ENCODE assay signal across 21 cellular contexts in the genomic region with DNA sequence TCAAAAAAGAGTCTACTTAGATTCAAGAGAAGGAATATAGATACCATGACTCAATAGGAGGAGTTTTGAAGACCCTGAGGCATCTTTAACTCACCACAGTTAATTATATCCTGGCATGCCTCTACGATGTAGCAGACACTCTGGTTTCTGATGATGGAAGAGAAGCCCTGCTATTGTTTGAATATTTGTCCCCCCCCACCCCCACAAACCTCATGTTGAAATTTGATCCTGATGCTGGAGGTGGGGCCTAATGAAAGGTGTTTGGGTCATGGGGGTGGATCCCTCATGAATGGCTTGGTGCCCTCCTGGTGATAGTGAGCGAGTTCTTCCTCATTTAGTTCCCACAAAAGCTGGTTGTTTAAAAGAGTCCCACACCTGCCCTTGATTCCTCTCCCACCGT.
DNase-seq lines count a peak whose midpoint lies in the region; ATAC-seq, FAIRE-seq and TF ChIP-seq lines count a peak whose summit lies in the region.
"Had no signal": no experiment of that assay in that cellular context is flagged by ENCODE, and none has a peak within 500 bp of the region (broad histone marks: within the 10 kb centered on the region; RNA-seq: fewer than 3 reads in every experiment).

No MANE protein-coding gene starts in this region.

- H3K4me3 ChIP-seq in GM23338: no peak overlapping the region
- H3K4me3 ChIP-seq in keratinocyte (ENCODE audit: control insufficient read depth in 2 of 3, extremely low read depth in 1 of 3, insufficient read depth in 2 of 3, low read depth in 1 of 3, low read length in 3 of 3): no peak overlapping the region
- H3K4me3 ChIP-seq in mesenchymal stem cell (ENCODE audit: insufficient read depth in 1 of 2, low read depth in 1 of 2, low read length in 2 of 2): no peak overlapping the region
- no peak overlapping the region for H3K4me3 ChIP-seq in aorta (ENCODE audit: low read length in 2 of 2)
- H3K4me3 ChIP-seq: colonic mucosa, K562, testis had no signal

- 18% methylated on average over 2 of the region's 3 CpGs for WGBS in mesenchymal stem cell
- 35 to 44% methylated on average over 3 of the region's 3 CpGs for WGBS in aorta, 2 donors

- H3K27me3 Mint-ChIP-seq in GM23338 (ENCODE audit: insufficient read depth, low read depth, poor library complexity): peaks cover 1% of the 10 kb centered on the region

- H3K79me2 ChIP-seq in GM23338 (replicated peaks; ENCODE audit: insufficient read depth) (no peaks in the 10 kb centered on the region), keratinocyte (ENCODE audit: control insufficient read depth, insufficient read depth, low read length) (no peaks in the 10 kb centered on the region)

- H3K4me1 ChIP-seq in GM23338 (ENCODE audit: insufficient read depth) (peaks cover 13% of the 10 kb centered on the region), keratinocyte (ENCODE audit: control insufficient read depth, extremely low read depth, insufficient read depth, low read length) (peaks cover 14% of the 10 kb centered on the region), mesenchymal stem cell (ENCODE audit: control insufficient read depth, insufficient read depth, low read depth, low read length) (no peaks in the 10 kb centered on the region), aorta (ENCODE audit: control insufficient read depth in 1 of 2, insufficient read depth in 2 of 2, low read length in 2 of 2) (no peaks in the 10 kb centered on the region)
- H3K4me1 ChIP-seq: colonic mucosa, testis had no signal

- H3K14ac ChIP-seq in mesenchymal stem cell (ENCODE audit: low read length in 2 of 2): no peak overlapping the region

- H3K27me3 ChIP-seq in GM23338 (ENCODE audit: insufficient read depth) (no peaks in the 10 kb centered on the region), keratinocyte (ENCODE audit: control insufficient read depth, extremely low read depth, insufficient read depth, low read length) (peaks cover 4% of the 10 kb centered on the region), mesenchymal stem cell (ENCODE audit: control insufficient read depth in 1 of 2, insufficient read depth in 1 of 2, low read length in 2 of 2) (peaks cover 24 to 29% of the 10 kb centered on the region in 2 experiments), aorta (ENCODE audit: control insufficient read depth in 1 of 2, insufficient read depth in 2 of 2, low read length in 1 of 2) (no peaks in the 10 kb centered on the region)
- H3K27me3 ChIP-seq: colonic mucosa, testis had no signal

- peak; percentile 75 for FAIRE-seq in keratinocyte (lab: Jason Lieb, UNC)
- FAIRE-seq: endometrium, K562 had no signal

- TF ChIP-seq CTCF in GM23338 (conservative IDR thresholded peaks at IDR 0.05; ENCODE audit: low read depth in 2 of 2) (no peak), keratinocyte (optimal IDR thresholded peaks at IDR 0.05 in 1 of 3, IDR thresholded peaks at IDR 0.05 in 1 of 3, conservative IDR thresholded peaks at IDR 0.05 in 1 of 3; ENCODE audit: extremely low read depth in 1 of 3, insufficient read depth in 2 of 3, low read length in 3 of 3) (no peak)

- peak; percentile 29 for DNase-seq in GM23338 (ENCODE audit: low spot score)
- peak; percentile 88 for DNase-seq in NCI-H146 treated with DMSO at 0.1 percent for 48 hours (lab: John Stamatoyannopoulos, UW; ENCODE audit: unreplicated experiment)
- DNase-seq in T1000 (lab: John Stamatoyannopoulos, UW): peak; percentile 19
- peak; percentile 11 for DNase-seq in keratinocyte (ENCODE audit: low read depth, low spot score)
- DNase-seq in head of caudate nucleus: no peak
- no peak for DNase-seq in mesenchymal stem cell
- no peak for DNase-seq in aorta
- DNase-seq: activated T-cell treated with anti-CD3 and anti-CD28 coated beads, Interleukin-2, amount 50 U/mL, for 72 hours; AML-193; colonic mucosa; hippocampal formation; left cardiac atrium; NCI-H2227 treated with DMSO at 0.1 percent for 48 hours; T-helper 2 cell; testis had no signal

- H3K9me1 ChIP-seq in keratinocyte (ENCODE audit: control insufficient read depth, extremely low read depth, insufficient read depth, low read length): no peaks in the 10 kb centered on the region

- no peak overlapping the region for H2BK5ac ChIP-seq in mesenchymal stem cell (ENCODE audit: low read depth, low read length, poor library complexity, severe bottlenecking)

- H4K91ac ChIP-seq in mesenchymal stem cell (ENCODE audit: low read length): no peak overlapping the region

- no peaks in the 10 kb centered on the region for H4K20me1 ChIP-seq in GM23338 (replicated peaks; ENCODE audit: insufficient read depth)
- H4K20me1 ChIP-seq in keratinocyte (ENCODE audit: control insufficient read depth, extremely low read depth, insufficient read depth, low read length): no peaks in the 10 kb centered on the region

- H3K4ac ChIP-seq in mesenchymal stem cell (ENCODE audit: low read depth in 1 of 2, low read length in 2 of 2): no peak overlapping the region

- no peak overlapping the region for H2BK15ac ChIP-seq in mesenchymal stem cell (ENCODE audit: low read depth, poor library complexity, severe bottlenecking)

- no peak overlapping the region for H4K8ac ChIP-seq in mesenchymal stem cell (ENCODE audit: low read length)

- dilution Hi-C loops in keratinocyte (cut with MboI; ENCODE audit: extremely low pct_ligation_motif_present, low sequenced_read_pairs): no loop called here

- peaks cover 21% of the 10 kb centered on the region for H3K4me1 Mint-ChIP-seq in GM23338

- no peak overlapping the region for H2BK12ac ChIP-seq in mesenchymal stem cell (ENCODE audit: low read length in 2 of 2)

- no peak overlapping the region for H3K18ac ChIP-seq in mesenchymal stem cell (ENCODE audit: low read depth in 1 of 2, low read length in 2 of 2)

- no peaks in the 10 kb centered on the region for H3F3A ChIP-seq in GM23338 (replicated peaks; ENCODE audit: low read depth)

- H3K27ac Mint-ChIP-seq in GM23338: no peak overlapping the region

- H3K36me3 ChIP-seq in GM23338 (ENCODE audit: insufficient read depth) (no peaks in the 10 kb centered on the region), keratinocyte (ENCODE audit: control insufficient read depth in 2 of 2, extremely low read depth in 1 of 2, insufficient read depth in 2 of 2, low read length in 2 of 2) (no peaks in the 10 kb centered on the region), mesenchymal stem cell (ENCODE audit: control insufficient read depth in 1 of 2, insufficient read depth in 2 of 2, low read depth in 1 of 2, low read length in 2 of 2) (no peaks in the 10 kb centered on the region), aorta (ENCODE audit: control insufficient read depth in 1 of 2, insufficient read depth in 2 of 2, low read length in 1 of 2) (no peaks in the 10 kb centered on the region)
- H3K36me3 ChIP-seq: colonic mucosa had no signal

- ATAC-seq in GM23338 (peak; percentile 88), HG03159 (IDR thresholded peaks at IDR 0.05; ENCODE audit: unreplicated experiment) (no peak), aorta (ENCODE audit: low FRiP score) (no peak)
- ATAC-seq: activated CD4-positive, CD25-positive, alpha-beta regulatory T cell treated with anti-CD3 and anti-CD28 coated beads, Interleukin-2, amount 50 U/mL, for 24 hours; activated naive CD4-positive, alpha-beta T cell treated with anti-CD3 and anti-CD28 coated beads, Interleukin-2, amount 50 U/mL, for 72 hours; activated T-cell treated with anti-CD3 and anti-CD28 coated beads, Interleukin-2, amount 50 U/mL, for 72 hours; K562; left cardiac atrium had no signal

- no peaks in the 10 kb centered on the region for H3K79me1 ChIP-seq in mesenchymal stem cell (replicated peaks; ENCODE audit: low read length, poor library complexity, severe bottlenecking)

- H3K9me3 ChIP-seq in keratinocyte (ENCODE audit: control insufficient read depth, low read depth, low read length) (no peaks in the 10 kb centered on the region), mesenchymal stem cell (ENCODE audit: control insufficient read depth, low read length) (no peaks in the 10 kb centered on the region), aorta (ENCODE audit: control insufficient read depth, low read length) (no peaks in the 10 kb centered on the region)
- H3K9me3 ChIP-seq: colonic mucosa, testis had no signal

- peak overlapping the region; percentile 28; the same call in 1 of the 3 replicates for H3K4me3 Mint-ChIP-seq in GM23338
- H3K4me3 Mint-ChIP-seq: activated T-cell treated with anti-CD3 and anti-CD28 coated beads, Interleukin-2, amount 50 U/mL, for 72 hours had no signal

- H2BK120ac ChIP-seq in mesenchymal stem cell (ENCODE audit: low read depth, low read length): no peak overlapping the region

- intact Hi-C loops in head of caudate nucleus (cut with DNase I) (no loop called here), aorta (cut with DNase I) (no loop called here)

- no peaks in the 10 kb centered on the region for H3K9me2 ChIP-seq in GM23338 (ENCODE audit: insufficient read depth)

- H2AFZ ChIP-seq in GM23338: no peak overlapping the region
- H2AFZ ChIP-seq in keratinocyte (ENCODE audit: control insufficient read depth, low read length): no peak overlapping the region
- no peak overlapping the region for H2AFZ ChIP-seq in mesenchymal stem cell (ENCODE audit: low read depth, low read length)

- H3K9ac ChIP-seq in keratinocyte (ENCODE audit: control insufficient read depth, extremely low read depth, insufficient read depth, low read length) (no peak overlapping the region), mesenchymal stem cell (ENCODE audit: low read length) (no peak overlapping the region)

- peak overlapping the region; percentile 53 for H3K4me2 ChIP-seq in GM23338
- H3K4me2 ChIP-seq in keratinocyte (ENCODE audit: control insufficient read depth, extremely low read depth, insufficient read depth, low read depth, low read length): peak overlapping the region; percentile 58
- no peak overlapping the region for H3K4me2 ChIP-seq in mesenchymal stem cell (ENCODE audit: low read length, poor library complexity, severe bottlenecking)

- no peak overlapping the region for H3K23ac ChIP-seq in mesenchymal stem cell (ENCODE audit: low read length in 2 of 2)

- H3K27ac ChIP-seq in GM23338 (ENCODE audit: low read depth) (no peak overlapping the region), keratinocyte (ENCODE audit: control insufficient read depth, insufficient read depth, low read length) (peak overlapping the region; percentile 14), mesenchymal stem cell (ENCODE audit: low read length, poor library complexity, severe bottlenecking) (no peak overlapping the region), aorta (ENCODE audit: low read depth in 1 of 2, low read length in 2 of 2) (no peak overlapping the region)
- H3K27ac ChIP-seq: colonic mucosa, HL-60, testis had no signal

- no peaks in the 10 kb centered on the region for H3K36me3 Mint-ChIP-seq in GM23338 (ENCODE audit: low read depth)

- H2AK5ac ChIP-seq in mesenchymal stem cell (ENCODE audit: low read length, severe bottlenecking): no peak overlapping the region

- H3K9me3 Mint-ChIP-seq in GM23338: no peaks in the 10 kb centered on the region

TF ChIP-seq in GM23338, 12 proteins besides CTCF, POLR2A, EP300 and RAD21 (continues in another document):
- no peak for TF ChIP-seq EZH2 (IDR thresholded peaks at IDR 0.05; ENCODE audit: low read depth, unreplicated experiment)

Comparison
In these comparisons a context has a peak if more than half of its experiments do, and no peak if none do; other contexts are left out.
1. DNase-seq: peak in GM23338 (single experiment), NCI-H146 treated with DMSO at 0.1 percent for 48 hours (single experiment), T1000 (single experiment) and keratinocyte (single experiment); none in head of caudate nucleus (0 of 42), mesenchymal stem cell (single experiment) and aorta (0 of 2).